In genomic region chr15:50145451-50145872, GRCh38 we compare ENCODE assay signal across 9 cellular contexts. TPM values are rescaled to one million over a fixed set of nuclear protein-coding genes. Genes with fewer than 3 reads are reported as not detected.
A peak's percentile ranks its signal among the peaks of the same experiment; 100 is the strongest.
DNase-seq lines count a peak whose midpoint lies in the region; ATAC-seq and TF ChIP-seq lines count a peak whose summit lies in the region.
"Had no signal": no experiment of that assay in that cellular context is flagged by ENCODE, and none has a peak within 500 bp of the region (broad histone marks: within the 10 kb centered on the region; RNA-seq: fewer than 3 reads in every experiment).

No MANE protein-coding gene starts in this region.

- no peak overlapping the region for H3K27ac Mint-ChIP-seq in effector memory CD8-positive, alpha-beta T cell
- H3K27ac Mint-ChIP-seq: activated naive CD8-positive, alpha-beta T cell had no signal

- no peak overlapping the region for H3K4me3 Mint-ChIP-seq in effector memory CD8-positive, alpha-beta T cell
- H3K4me3 Mint-ChIP-seq: activated naive CD8-positive, alpha-beta T cell had no signal

- peak; percentile 78 for TF ChIP-seq RAD21 in Ishikawa (IDR thresholded peaks at IDR 0.05; ENCODE audit: low read depth)

- DNase-seq in SIG-M5 treated with dmso at 0.1 percent for 504 hours (lab: John Stamatoyannopoulos, UW; ENCODE audit: unreplicated experiment) = peak; percentile 64
- DNase-seq in SIG-M5 (lab: John Stamatoyannopoulos, UW) = no peak
- DNase-seq in OCI-M1 (lab: John Stamatoyannopoulos, UW) = peak; percentile 82
- peak in 1 of 3 experiments; percentile 6 for DNase-seq in effector memory CD8-positive, alpha-beta T cell
- peak; percentile 82 for DNase-seq in lung microvascular endothelial cell (ENCODE audit: low read depth in 2 of 2)
- no peak for DNase-seq in activated effector memory CD4-positive, alpha-beta T cell treated with anti-CD3 and anti-CD28 coated beads, Interleukin-2, amount 50 U/mL, for 16 hours

- ATAC-seq in effector memory CD8-positive, alpha-beta T cell (replicated peaks) = peak; percentile 46
- no peak for ATAC-seq in HG02623 (IDR thresholded peaks at IDR 0.05; ENCODE audit: unreplicated experiment)

- H3K4me1 Mint-ChIP-seq in effector memory CD8-positive, alpha-beta T cell (ENCODE audit: low read depth in 2 of 2) = no peaks in the 10 kb centered on the region

- H3K9me3 Mint-ChIP-seq in effector memory CD8-positive, alpha-beta T cell = no peaks in the 10 kb centered on the region

- no peaks in the 10 kb centered on the region for H3K27me3 Mint-ChIP-seq in effector memory CD8-positive, alpha-beta T cell
- H3K27me3 Mint-ChIP-seq: activated naive CD8-positive, alpha-beta T cell had no signal

- no peak for TF ChIP-seq EP300 in Ishikawa (IDR thresholded peaks at IDR 0.05; ENCODE audit: borderline replicate concordance)

- H3K36me3 Mint-ChIP-seq in effector memory CD8-positive, alpha-beta T cell (ENCODE audit: insufficient read depth) = no peaks in the 10 kb centered on the region
- H3K36me3 Mint-ChIP-seq: activated naive CD8-positive, alpha-beta T cell had no signal

TF ChIP-seq in Ishikawa, 13 proteins besides CTCF, POLR2A, EP300 and RAD21:
- TF ChIP-seq TAF1 (IDR thresholded peaks at IDR 0.05; ENCODE audit: low read depth) (no peak), CEBPB (IDR thresholded peaks at IDR 0.05) (no peak), ZBTB7A (IDR thresholded peaks at IDR 0.05; ENCODE audit: low read depth) (no peak), CREB1 (IDR thresholded peaks at IDR 0.05; ENCODE audit: low read depth) (no peak), NFIC (IDR thresholded peaks at IDR 0.05) (no peak), USF1 (IDR thresholded peaks at IDR 0.05) (no peak), TEAD4 (IDR thresholded peaks at IDR 0.05) (no peak), FOXM1 (IDR thresholded peaks at IDR 0.05; ENCODE audit: borderline replicate concordance, low read depth) (no peak), YY1 (IDR thresholded peaks at IDR 0.05; ENCODE audit: low read depth) (no peak), MAX (IDR thresholded peaks at IDR 0.05) (no peak), EGR1 (IDR thresholded peaks at IDR 0.05) (no peak), TCF12 (IDR thresholded peaks at IDR 0.05; ENCODE audit: low read depth) (no peak), REST (IDR thresholded peaks at IDR 0.05; ENCODE audit: low read depth) (no peak)
TF ChIP-seq in Ishikawa: peak in this region for 0.

RNA-seq across cellular contexts. Expression of gene ATP8B4, which starts 26.4 kb away (rescaled TPM):
- 0.44 and 3.6 TPM in 2 replicates for total RNA-seq in lung microvascular endothelial cell

RNA-seq across cellular contexts. Expression of gene SLC27A2, which starts 36.5 kb away (rescaled TPM):
- 1.3 and 10.3 TPM in 2 replicates for total RNA-seq in lung microvascular endothelial cell

Comparison
In these comparisons a context has a peak if more than half of its experiments do, and no peak if none do; other contexts are left out.
1. DNase-seq: peak in SIG-M5 treated with dmso at 0.1 percent for 504 hours (single experiment), OCI-M1 (single experiment) and lung microvascular endothelial cell (2 of 2); none in SIG-M5 (single experiment) and activated effector memory CD4-positive, alpha-beta T cell treated with anti-CD3 and anti-CD28 coated beads, Interleukin-2, amount 50 U/mL, for 16 hours (single experiment).